In the genomic region with DNA sequence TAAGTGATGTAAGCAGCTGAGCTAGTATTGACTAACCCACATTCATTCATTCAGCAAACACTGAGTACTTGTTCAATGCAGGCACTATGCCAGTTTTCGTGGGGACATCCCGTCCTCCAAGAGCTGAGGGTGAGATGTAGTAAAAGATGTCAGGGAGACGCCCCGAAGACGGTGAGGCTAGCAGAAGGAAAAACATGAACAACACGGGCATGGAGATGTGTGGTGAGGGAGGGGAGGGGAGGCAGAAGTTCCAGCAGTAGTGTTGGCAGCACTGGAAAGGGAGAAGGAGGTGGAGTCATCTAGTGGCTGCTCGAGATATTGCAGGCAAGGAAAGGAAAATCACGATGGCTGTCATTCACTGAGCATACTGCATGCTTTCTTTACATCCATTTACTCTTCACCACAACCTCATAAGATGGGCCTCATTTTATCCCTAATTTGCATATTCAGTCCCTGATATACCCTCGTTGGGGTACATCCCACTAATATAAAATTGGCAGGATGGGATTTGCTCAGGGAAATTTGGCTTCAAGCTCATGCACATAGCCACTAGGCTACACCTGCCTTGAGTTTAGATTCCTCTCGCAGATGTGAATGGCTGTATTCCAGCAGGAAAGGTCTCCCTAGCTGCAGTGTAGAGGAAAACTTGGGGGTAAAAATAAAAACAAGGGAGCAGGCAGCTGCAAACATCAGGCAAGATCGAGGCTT, we compare ENCODE assay signal across 8 cellular contexts. TPM values are rescaled to one million over a fixed set of nuclear protein-coding genes. Genes with fewer than 3 reads are reported as not detected.
DNase-seq lines count a peak whose midpoint lies in the region; ATAC-seq and FAIRE-seq lines count a peak whose summit lies in the region.

No MANE protein-coding gene starts in this region.

- H3K27me3 Mint-ChIP-seq in activated T-cell treated with anti-CD3 and anti-CD28 coated beads, Interleukin-2, amount 50 U/mL, for 72 hours (ENCODE audit: low read depth): peaks cover 48% of the 10 kb centered on the region

- peak; percentile 76 for DNase-seq in activated effector memory CD4-positive, alpha-beta T cell treated with anti-CD3 and anti-CD28 coated beads, Interleukin-2, amount 50 U/mL, for 16 hours
- DNase-seq in activated effector memory CD4-positive, alpha-beta T cell treated with Interleukin-2 at 50 U/mL for 16 hours: no peak
- peak; percentile 45 to 48 for DNase-seq in NOMO-1 (lab: John Stamatoyannopoulos, UW; ENCODE audit: unreplicated experiment in 2 of 2)
- peak; percentile 47 to 48 for DNase-seq in activated T-cell treated with anti-CD3 and anti-CD28 coated beads, Interleukin-2, amount 50 U/mL, for 72 hours
- DNase-seq in frontal cortex (ENCODE audit: low spot score in 2 of 2): peak; percentile 51 to 69
- DNase-seq in nucleus accumbens (lab: John Stamatoyannopoulos, UW): peak in 42 of 56 donors; percentile 8 to 70 (median 40)
- no peak for DNase-seq in NK-92 (lab: John Stamatoyannopoulos, UW; ENCODE audit: unreplicated experiment)

- H3K36me3 Mint-ChIP-seq in activated T-cell treated with anti-CD3 and anti-CD28 coated beads, Interleukin-2, amount 50 U/mL, for 72 hours (ENCODE audit: insufficient read depth in 2 of 2): no peaks in the 10 kb centered on the region

- FAIRE-seq in frontal cortex (lab: Jason Lieb, UNC): no peak

- no peak overlapping the region for H3K27ac Mint-ChIP-seq in activated T-cell treated with anti-CD3 and anti-CD28 coated beads, Interleukin-2, amount 50 U/mL, for 72 hours

- ATAC-seq in HG03354 (IDR thresholded peaks at IDR 0.05; ENCODE audit: poor library complexity, severe bottlenecking, unreplicated experiment): peak; percentile 66
- peak in 1 of 2 donors; percentile 53 for ATAC-seq in activated T-cell treated with anti-CD3 and anti-CD28 coated beads, Interleukin-2, amount 50 U/mL, for 72 hours (replicated peaks in 1 of 2)

- peaks cover 19% of the 10 kb centered on the region for H3K4me1 Mint-ChIP-seq in activated T-cell treated with anti-CD3 and anti-CD28 coated beads, Interleukin-2, amount 50 U/mL, for 72 hours (ENCODE audit: low read depth)

- no peaks in the 10 kb centered on the region for H3K9me3 Mint-ChIP-seq in activated T-cell treated with anti-CD3 and anti-CD28 coated beads, Interleukin-2, amount 50 U/mL, for 72 hours

- H3K4me3 Mint-ChIP-seq in activated T-cell treated with anti-CD3 and anti-CD28 coated beads, Interleukin-2, amount 50 U/mL, for 72 hours: no peak overlapping the region

RNA-seq across cellular contexts. Expression of a gene that starts 14.5 kb away (rescaled TPM):
- not detected for total RNA-seq in activated T-cell treated with anti-CD3 and anti-CD28 coated beads, Interleukin-2, amount 50 U/mL, for 72 hours
- total RNA-seq in frontal cortex: not detected

RNA-seq across cellular contexts. Expression of a gene that starts 38.1 kb away (rescaled TPM):
- not detected for total RNA-seq in activated T-cell treated with anti-CD3 and anti-CD28 coated beads, Interleukin-2, amount 50 U/mL, for 72 hours
- total RNA-seq in frontal cortex: not detected

RNA-seq across cellular contexts. Expression of a gene that starts 56.6 kb away (rescaled TPM):
- under 1 TPM; 0.17 to 0.30 TPM for total RNA-seq in activated T-cell treated with anti-CD3 and anti-CD28 coated beads, Interleukin-2, amount 50 U/mL, for 72 hours
- 1.2 TPM for total RNA-seq in frontal cortex

Comparison
In these comparisons a context has a peak if more than half of its experiments do, and no peak if none do; other contexts are left out.
1. DNase-seq: peak in activated effector memory CD4-positive, alpha-beta T cell treated with anti-CD3 and anti-CD28 coated beads, Interleukin-2, amount 50 U/mL, for 16 hours (single experiment), NOMO-1 (2 of 2), activated T-cell treated with anti-CD3 and anti-CD28 coated beads, Interleukin-2, amount 50 U/mL, for 72 hours (2 of 2), frontal cortex (2 of 2) and nucleus accumbens (42 of 56); none in activated effector memory CD4-positive, alpha-beta T cell treated with Interleukin-2 at 50 U/mL for 16 hours (single experiment) and NK-92 (single experiment).